ENCODE assay signal across 22 cellular contexts in the genomic region with DNA sequence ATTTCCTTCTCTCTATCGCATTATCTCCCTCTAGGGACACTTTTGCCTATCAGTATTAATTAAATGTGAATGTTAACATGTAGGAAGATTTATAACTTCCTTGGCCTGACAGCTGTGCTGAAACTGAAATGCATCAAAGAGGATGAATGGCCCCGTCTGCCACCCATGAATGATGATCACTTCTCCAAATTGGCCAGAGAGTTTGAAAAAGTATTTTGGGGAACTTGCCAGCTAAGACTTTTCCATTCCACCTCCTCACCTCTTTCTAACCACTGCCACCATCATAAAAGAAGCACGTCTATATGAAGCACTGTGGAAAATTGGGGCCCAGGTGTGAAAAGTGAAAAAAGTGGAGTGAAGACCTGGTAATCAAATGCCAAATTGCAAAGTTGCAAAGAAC. TPM values are rescaled to one million over a fixed set of nuclear protein-coding genes. Genes with fewer than 3 reads are reported as not detected.
"Had no signal": no experiment of that assay in that cellular context is flagged by ENCODE, and none has a peak within 500 bp of the region (broad histone marks: within the 10 kb centered on the region; RNA-seq: fewer than 3 reads in every experiment).

No MANE protein-coding gene starts in this region.

- H3K4me1 Mint-ChIP-seq: activated CD4-positive, alpha-beta T cell treated with anti-CD3 and anti-CD28 coated beads, Interleukin-2, amount 10 ng/mL, durations not matched to agents 7 days and 5 days; central memory CD8-positive, alpha-beta T cell; naive thymus-derived CD4-positive, alpha-beta T cell had no signal

- ATAC-seq: activated CD4-positive, CD25-positive, alpha-beta regulatory T cell treated with anti-CD3 and anti-CD28 coated beads, Interleukin-2, amount 50 U/mL, for 24 hours; activated T-cell treated with anti-CD3 and anti-CD28 coated beads, Interleukin-2, amount 50 U/mL, for 72 hours; left cardiac atrium; naive thymus-derived CD4-positive, alpha-beta T cell; right lobe of liver had no signal

- H3K4me1 ChIP-seq: right lobe of liver, stomach had no signal

- H3K36me3 ChIP-seq: right lobe of liver, stomach had no signal

- H3K27ac Mint-ChIP-seq: activated CD4-positive, alpha-beta T cell treated with anti-CD3 and anti-CD28 coated beads, Interleukin-2, amount 10 ng/mL, durations not matched to agents 7 days and 5 days; activated T-cell treated with anti-CD3 and anti-CD28 coated beads, Interleukin-2, amount 50 U/mL, for 72 hours; naive thymus-derived CD4-positive, alpha-beta T cell had no signal

- H3K9me3 ChIP-seq: right lobe of liver had no signal

- FAIRE-seq: islet of Langerhans, small intestine had no signal

- H3K27me3 ChIP-seq: right lobe of liver had no signal

- H3K9me3 Mint-ChIP-seq: activated T-cell treated with anti-CD3 and anti-CD28 coated beads, Interleukin-2, amount 50 U/mL, for 72 hours; central memory CD8-positive, alpha-beta T cell had no signal

- H3K4me3 Mint-ChIP-seq: activated CD4-positive, alpha-beta T cell treated with anti-CD3 and anti-CD28 coated beads, Interleukin-2, amount 10 ng/mL, durations not matched to agents 7 days and 5 days; activated T-cell treated with anti-CD3 and anti-CD28 coated beads, Interleukin-2, amount 50 U/mL, for 72 hours; central memory CD8-positive, alpha-beta T cell; naive thymus-derived CD4-positive, alpha-beta T cell had no signal

- H3K4me3 ChIP-seq: coronary artery, right lobe of liver, stomach had no signal

- H3K27me3 Mint-ChIP-seq: central memory CD8-positive, alpha-beta T cell had no signal

- H3K27ac ChIP-seq: coronary artery, right lobe of liver, stomach had no signal

- DNase-seq: activated CD4-positive, alpha-beta T cell treated with anti-CD3 and anti-CD28 coated beads, Interleukin-2, amount 10 ng/mL, durations not matched to agents 7 days and 5 days; activated CD8-positive, alpha-beta memory T cell treated with anti-CD3 and anti-CD28 coated beads for 24 hours; activated effector memory CD4-positive, alpha-beta T cell treated with anti-CD3 and anti-CD28 coated beads, Interleukin-2, amount 50 U/mL, for 16 hours; activated naive CD4-positive, alpha-beta T cell treated with anti-CD3 and anti-CD28 coated beads, Interleukin-2, amount 50 U/mL, for 16 hours; activated T-cell treated with anti-CD3 and anti-CD28 coated beads, Interleukin-2, amount 50 U/mL, for 72 hours; aorta; erythroblast; glutamatergic neuron; hippocampal formation; left cardiac atrium; mesenchymal stem cell; naive thymus-derived CD4-positive, alpha-beta T cell; right lobe of liver; small intestine; stimulated activated CD4-positive, alpha-beta T cell treated with anti-CD3 and anti-CD28 coated beads, Interleukin-15, amount 100 ng/mL, for 24 hours; stimulated activated CD4-positive, alpha-beta T cell treated with anti-CD3 and anti-CD28 coated beads, Interleukin-2, amount 100 ng/mL, for 48 hours; stomach had no signal

RNA-seq across cellular contexts. Expression of gene ST8SIA6, which starts 25.4 kb away (rescaled TPM):
- total RNA-seq: osteocyte had no signal
